8 cellular contexts compared by ENCODE assay signal in the genomic region with DNA sequence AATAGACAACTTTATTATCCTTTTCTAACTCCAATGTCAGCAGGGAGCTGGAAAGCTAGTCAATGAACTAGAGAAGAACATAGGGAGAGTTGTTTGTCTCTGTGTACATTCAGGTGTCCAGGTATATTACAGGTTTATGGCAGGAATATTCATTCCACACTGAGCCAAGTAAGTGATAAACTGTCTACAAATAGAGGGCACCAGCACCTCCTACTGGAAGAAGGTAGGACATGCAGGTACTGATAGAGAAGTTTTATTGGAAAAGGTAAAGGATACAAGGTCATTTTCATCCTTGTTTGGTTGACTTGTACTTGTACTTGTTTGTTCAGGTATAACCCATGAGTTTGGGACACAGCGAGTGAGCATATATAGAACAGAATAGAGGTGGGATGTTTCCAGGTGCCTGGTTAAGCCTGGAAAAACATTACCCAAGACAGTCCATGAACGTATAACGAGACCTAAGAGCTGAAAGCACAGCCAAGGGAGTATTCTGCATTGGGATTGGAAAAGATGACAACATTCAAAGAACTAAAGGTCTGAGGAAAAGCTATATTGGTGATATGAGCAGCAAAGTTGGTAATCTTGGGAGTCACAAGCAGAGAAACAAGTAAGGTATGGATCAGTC.
A peak's percentile ranks its signal among the peaks of the same experiment; 100 is the strongest.
DNase-seq lines count a peak whose midpoint lies in the region; ATAC-seq and TF ChIP-seq lines count a peak whose summit lies in the region.

No MANE protein-coding gene starts in this region.

- CTCF ChIA-PET in CD4-positive, alpha-beta memory T cell (lab: Charles Lee; ENCODE audit: partially characterized antibody) = interaction anchor here (0.6 to 2.1 kb wide), 3 partner anchors 16 to 395 kb away, joined by 3 to 15 read pairs (median 3); no protein-coding TSS in a partner anchor

- no peak overlapping the region for H3K27ac ChIP-seq in CD4-positive, alpha-beta memory T cell (ENCODE audit: low read depth, low read length)
- H3K27ac ChIP-seq in foreskin keratinocyte = no peak overlapping the region
- H3K27ac ChIP-seq in upper lobe of right lung = no peak overlapping the region

- H3K4me3 ChIP-seq in CD4-positive, alpha-beta memory T cell (ENCODE audit: low read length in 2 of 2) = no peak overlapping the region
- H3K4me3 ChIP-seq in upper lobe of right lung = no peak overlapping the region

- H3K4me1 Mint-ChIP-seq in CD4-positive, alpha-beta memory T cell = peaks cover 0 to 1% (median 0%) of the 10 kb centered on the region in 4 donors

- POLR2A ChIA-PET in CD4-positive, alpha-beta memory T cell (lab: Charles Lee; ENCODE audit: partially characterized antibody) = no interaction called here

- no peak overlapping the region for H3K27ac Mint-ChIP-seq in CD4-positive, alpha-beta memory T cell

- no peaks in the 10 kb centered on the region for H3K4me1 ChIP-seq in CD4-positive, alpha-beta memory T cell (ENCODE audit: insufficient read depth, low read length)
- H3K4me1 ChIP-seq in foreskin keratinocyte (peaks cover 13% of the 10 kb centered on the region), upper lobe of right lung (no peaks in the 10 kb centered on the region)

- H3K9me3 ChIP-seq in CD4-positive, alpha-beta memory T cell (ENCODE audit: control insufficient read depth in 1 of 2, low read length in 2 of 2) = no peaks in the 10 kb centered on the region
- no peaks in the 10 kb centered on the region for H3K9me3 ChIP-seq in upper lobe of right lung

- peak; percentile 95 for TF ChIP-seq CTCF in foreskin keratinocyte (conservative IDR thresholded peaks at IDR 0.05)
- TF ChIP-seq CTCF in upper lobe of right lung (IDR thresholded peaks at IDR 0.05) = peak; percentile 61

- peak in 3 of 5 donors; percentile 8 to 11 (median 9) for DNase-seq in CD4-positive, alpha-beta memory T cell
- DNase-seq in GM19238 (ENCODE audit: insufficient read length, low spot score) (peak; percentile 2), RPMI7951 (ENCODE audit: low read depth) (peak; percentile 39), foreskin keratinocyte (peak in 1 of 2 donors; percentile 38), upper lobe of right lung (no peak), D341Med (ENCODE audit: low spot score) (no peak), medulla oblongata (ENCODE audit: extremely low spot score) (no peak)

- intact Hi-C loops in CD4-positive, alpha-beta memory T cell (cut with micrococcal nuclease) = loop anchor here (1.0 kb wide), 1 partner anchor 396 kb away; no protein-coding TSS in a partner anchor
- intact Hi-C loops in upper lobe of right lung (cut with DNase I) = no loop called here

- ATAC-seq in foreskin keratinocyte (peak; percentile 59), upper lobe of right lung (peak; percentile 74), GM19023 (IDR thresholded peaks at IDR 0.05; ENCODE audit: unreplicated experiment) (no peak)

- H3K36me3 ChIP-seq in CD4-positive, alpha-beta memory T cell (ENCODE audit: insufficient read depth, low read length) = no peaks in the 10 kb centered on the region
- no peaks in the 10 kb centered on the region for H3K36me3 ChIP-seq in upper lobe of right lung

- no peaks in the 10 kb centered on the region for H3K9me3 Mint-ChIP-seq in CD4-positive, alpha-beta memory T cell

- H3K4me3 Mint-ChIP-seq in CD4-positive, alpha-beta memory T cell = no peak overlapping the region

- peaks cover 0 to 4% of the 10 kb centered on the region in 2 donors for H3K27me3 Mint-ChIP-seq in CD4-positive, alpha-beta memory T cell

- H3K27me3 ChIP-seq in CD4-positive, alpha-beta memory T cell (ENCODE audit: insufficient read depth, low read length) = no peaks in the 10 kb centered on the region
- H3K27me3 ChIP-seq in foreskin keratinocyte (no peaks in the 10 kb centered on the region), upper lobe of right lung (no peaks in the 10 kb centered on the region)

- H3K36me3 Mint-ChIP-seq in CD4-positive, alpha-beta memory T cell = no peaks in the 10 kb centered on the region

Comparison
In these comparisons a context has a peak if more than half of its experiments do, and no peak if none do; other contexts are left out.
1. DNase-seq: peak in CD4-positive, alpha-beta memory T cell (3 of 5), GM19238 (single experiment) and RPMI7951 (single experiment); none in upper lobe of right lung (single experiment), D341Med (single experiment) and medulla oblongata (single experiment).